In genomic region chr19:32676186-32676894, GRCh38 we compare ENCODE assay signal across 1 cellular context.
A peak's percentile ranks its signal among the peaks of the same experiment; 100 is the strongest.
TF ChIP-seq lines count a peak whose summit lies in the region.

No MANE protein-coding gene starts in this region.

TF ChIP-seq in WTC11, 78 proteins besides CTCF, POLR2A, EP300 and RAD21 (continued from another document):
- TF ChIP-seq ARID4B (CRISPR knock-in tag; IDR thresholded peaks at IDR 0.05; ENCODE audit: borderline replicate concordance) (peak; percentile 69; the same call in 1 of the 2 replicates), ETV6 (CRISPR knock-in tag; IDR thresholded peaks at IDR 0.05) (peak; percentile 38; the same call in 1 of the 2 replicates), ZNF232 (CRISPR knock-in tag; IDR thresholded peaks at IDR 0.05) (peak; percentile 34; the same call in 1 of the 2 replicates), ZBTB21 (CRISPR knock-in tag; IDR thresholded peaks at IDR 0.05; ENCODE audit: borderline replicate concordance) (no peak), GRHL2 (CRISPR knock-in tag; IDR thresholded peaks at IDR 0.05; ENCODE audit: insufficient replicate concordance, severe bottlenecking) (no peak), FOXP1 (CRISPR knock-in tag; IDR thresholded peaks at IDR 0.05; ENCODE audit: borderline replicate concordance) (peak; percentile 94), TEAD1 (CRISPR knock-in tag; IDR thresholded peaks at IDR 0.05) (0 out of 2 replicates have a peak, but pooled peaks have one; percentile 39), SP1 (CRISPR knock-in tag; conservative IDR thresholded peaks at IDR 0.05) (0 out of 2 replicates have a peak, but pooled peaks have one; percentile 31), TCF7 (CRISPR knock-in tag; IDR thresholded peaks at IDR 0.05; ENCODE audit: low read depth) (0 out of 2 replicates have a peak, but pooled peaks have one; percentile 17)
